In the genomic region with DNA sequence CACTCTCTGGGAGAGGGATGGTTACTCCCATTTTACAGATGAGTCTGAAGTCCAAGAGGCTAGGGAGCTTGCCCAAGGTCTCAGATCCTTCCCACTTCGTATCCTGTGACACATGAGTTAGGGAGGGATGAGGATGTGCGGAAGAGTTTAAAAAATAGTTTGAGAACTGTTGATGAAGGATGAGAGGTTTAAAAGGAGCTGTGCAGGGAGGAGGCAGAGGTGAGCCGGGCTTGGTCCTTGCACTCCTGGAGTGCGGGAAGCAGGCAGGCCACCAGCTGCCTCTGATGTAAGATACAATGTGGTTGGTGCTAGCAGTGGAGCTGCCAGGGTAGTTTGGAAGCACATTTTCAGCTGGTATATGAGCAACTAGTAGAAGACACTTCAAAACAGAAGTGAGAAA, we compare ENCODE assay signal across 19 cellular contexts. TPM values are rescaled to one million over a fixed set of nuclear protein-coding genes. Genes with fewer than 3 reads are reported as not detected.
A peak's percentile ranks its signal among the peaks of the same experiment; 100 is the strongest.
DNase-seq lines count a peak whose midpoint lies in the region; ATAC-seq and TF ChIP-seq lines count a peak whose summit lies in the region.
"Had no signal": no experiment of that assay in that cellular context is flagged by ENCODE, and none has a peak within 500 bp of the region (broad histone marks: within the 10 kb centered on the region; RNA-seq: fewer than 3 reads in every experiment).

No MANE protein-coding gene starts in this region.

- in situ Hi-C loops in GM13976 (cut with MboI; ENCODE audit: low sequenced_read_pairs, unreplicated experiment): no loop called here
- in situ Hi-C loops in KBM-7 (cut with MboI; ENCODE audit: low pct_unique_long_range_greater_than_20kb, low sequenced_read_pairs): no loop called here

- 50% methylated on average over 4 of the region's 4 CpGs for WGBS in right cardiac atrium

- H3K27ac ChIP-seq in right cardiac atrium (ENCODE audit: low read length): peak overlapping the region; percentile 75
- H3K27ac ChIP-seq: A549, cardiac muscle cell had no signal

- no peak overlapping the region for H3K4me3 ChIP-seq in right cardiac atrium (ENCODE audit: low read length)
- H3K4me3 ChIP-seq: A549, cardiac muscle cell had no signal

- no peak for DNase-seq in right cardiac atrium
- DNase-seq in Right ventricle myocardium superior: no peak
- peak; percentile 52 for DNase-seq in amniotic epithelial cell (ENCODE audit: low read depth)
- peak; percentile 40 for DNase-seq in glomerular visceral epithelial cell (ENCODE audit: extremely low spot score)
- no peak for DNase-seq in GM13976 (ENCODE audit: low spot score)
- no peak for DNase-seq in KBM-7
- DNase-seq: activated CD8-positive, alpha-beta T cell treated with anti-CD3 and anti-CD28 coated beads for 36 hours; DMS153; NCI-H1930; NCI-H446 treated with DMSO at 0.1 percent for 48 hours; stimulated activated CD4-positive, alpha-beta T cell treated with anti-CD3 and anti-CD28 coated beads, Interleukin-12 subunit alpha, Interleukin-12 subunit beta, amount 100 ng/mL, for 4 hours; stimulated activated naive B cell treated with anti-CD40 and anti-IgM and Interleukin-4, amounts not matched to agents 10 μg/mL and 1 μg/mL and 100 μg/mL, for 72 hours; trophoblast cell had no signal

- TF ChIP-seq CTCF in GM13976 (IDR thresholded peaks at IDR 0.05; ENCODE audit: borderline replicate concordance, control extremely low read depth, extremely low read depth, insufficient read depth, missing control alignments): no peak

- no peaks in the 10 kb centered on the region for H3K27me3 ChIP-seq in right cardiac atrium (ENCODE audit: control insufficient read depth, insufficient read depth)
- H3K27me3 ChIP-seq: cardiac muscle cell had no signal

- ATAC-seq in right cardiac atrium: no peak
- ATAC-seq in Right ventricle myocardium superior (ENCODE audit: poor library complexity): no peak
- ATAC-seq in GM21515 (IDR thresholded peaks at IDR 0.05; ENCODE audit: unreplicated experiment): no peak
- no peak for ATAC-seq in HG02798 (IDR thresholded peaks at IDR 0.05; ENCODE audit: poor library complexity, unreplicated experiment)
- ATAC-seq: activated CD8-positive, alpha-beta T cell treated with anti-CD3 and anti-CD28 coated beads for 36 hours; naive thymus-derived CD8-positive, alpha-beta T cell; stimulated activated naive B cell treated with anti-CD40 and anti-IgM and Interleukin-4, amounts not matched to agents 10 μg/mL and 1 μg/mL and 100 μg/mL, for 72 hours; WTC11 had no signal

- no peaks in the 10 kb centered on the region for H3K9me3 ChIP-seq in right cardiac atrium (ENCODE audit: control insufficient read depth, low read length)

- intact Hi-C loops in right cardiac atrium (cut with DNase I): loop anchor here in 1 of 4 donors (5.0 kb wide), 1 partner anchor 46 kb away; a partner anchor contains a TSS
- intact Hi-C loops in Right ventricle myocardium superior (cut with DNase I): loop anchor here (5.0 kb wide), 1 partner anchor 36 kb away; no protein-coding TSS in a partner anchor

- peaks cover 32% of the 10 kb centered on the region for H3K4me1 ChIP-seq in right cardiac atrium (ENCODE audit: control insufficient read depth, insufficient read depth, low read length)
- H3K4me1 ChIP-seq: A549 had no signal

RNA-seq across cellular contexts. Expression of a gene that starts 46.5 kb away (rescaled TPM):
- 100 to 1,000 TPM; 151 to 184 (median 172) TPM for total RNA-seq in right cardiac atrium
- polyA plus RNA-seq in right cardiac atrium: 121 TPM
- 156 TPM for total RNA-seq in Right ventricle myocardium superior
- polyA plus RNA-seq: naive thymus-derived CD8-positive, alpha-beta T cell had no signal

Comparison
In these comparisons a context has a peak if more than half of its experiments do, and no peak if none do; other contexts are left out.
1. DNase-seq: peak in amniotic epithelial cell (single experiment) and glomerular visceral epithelial cell (single experiment); none in right cardiac atrium (0 of 3), Right ventricle myocardium superior (single experiment), GM13976 (single experiment) and KBM-7 (single experiment).